In the genomic region with DNA sequence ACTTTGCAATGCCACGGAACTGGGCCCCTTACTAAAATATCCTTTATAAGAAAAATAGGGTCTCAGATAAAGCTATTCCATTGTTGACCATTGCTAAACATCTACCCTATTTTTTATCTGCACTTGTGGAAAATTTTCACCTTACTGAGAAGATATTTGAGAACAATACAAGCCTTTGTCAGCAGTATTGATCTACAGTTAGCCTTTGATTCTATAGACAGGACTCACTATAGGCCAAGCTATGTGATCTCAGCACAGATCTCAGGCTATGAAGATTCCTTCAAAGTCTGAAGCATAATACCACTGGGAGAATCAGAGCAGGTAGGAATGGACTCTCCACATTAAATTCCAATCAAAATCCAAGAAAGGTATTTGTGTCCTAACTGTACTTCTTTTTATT, we compare ENCODE assay signal across 8 cellular contexts.
"Had no signal": no experiment of that assay in that cellular context is flagged by ENCODE, and none has a peak within 500 bp of the region (broad histone marks: within the 10 kb centered on the region; RNA-seq: fewer than 3 reads in every experiment).

No MANE protein-coding gene starts in this region.

- ATAC-seq: GM12878 had no signal

- DNase-seq: GDM1, GF-D8 had no signal

- H3K4me3 ChIP-seq: GM12878 had no signal

- FAIRE-seq: G401.6, GM12878, GM12891, GM12892, GM18507, GM19239 had no signal
